28 cellular contexts compared by ENCODE assay signal in the genomic region with DNA sequence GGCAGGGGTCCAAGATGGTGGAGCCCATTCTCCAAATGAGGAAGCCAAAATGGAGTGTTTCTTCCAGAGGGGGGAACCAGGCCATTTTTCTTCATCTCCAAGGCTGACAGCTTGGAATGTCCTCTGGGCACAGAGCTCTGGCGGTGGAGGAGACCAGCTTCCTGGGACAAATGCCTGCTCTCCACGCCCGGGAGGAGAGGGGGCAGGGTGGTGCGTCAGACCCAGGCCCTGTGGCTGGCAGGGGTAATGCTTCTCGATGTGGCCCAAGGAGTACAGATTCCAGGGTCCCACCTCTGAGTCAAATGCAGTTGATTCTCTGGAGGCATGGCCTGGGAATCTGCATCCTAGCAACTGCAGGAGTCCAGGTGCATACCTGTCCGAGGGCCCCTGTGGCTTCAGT. TPM values are rescaled to one million over a fixed set of nuclear protein-coding genes. Genes with fewer than 3 reads are reported as not detected.
"Had no signal": no experiment of that assay in that cellular context is flagged by ENCODE, and none has a peak within 500 bp of the region (broad histone marks: within the 10 kb centered on the region; RNA-seq: fewer than 3 reads in every experiment).

No MANE protein-coding gene starts in this region.

- H3K4me3 Mint-ChIP-seq: activated CD4-positive, alpha-beta T cell treated with anti-CD3 and anti-CD28 coated beads, Interleukin-2, amount 10 ng/mL, durations not matched to agents 7 days and 5 days; activated CD8-positive, alpha-beta T cell treated with anti-CD3 and anti-CD28 coated beads, Interleukin-2, amount 10 ng/mL, durations not matched to agents 7 days and 5 days; activated naive CD8-positive, alpha-beta T cell treated with anti-CD3 and anti-CD28 coated beads, Interleukin-2, amount 50 U/mL, for 24 hours; activated T-helper 1 cell treated with anti-CD3 and anti-CD28 coated beads, Interleukin-12 subunit alpha, Interleukin-12 subunit beta, Interleukin-2, Interleukin-4 antibody, amounts not matched to agents 30 ng/mL and 10 ng/mL and 1 ng/mL, durations not matched to agents 14 hours and 24 hours and 36 hours; central memory CD8-positive, alpha-beta T cell; naive thymus-derived CD8-positive, alpha-beta T cell; neural progenitor cell; T-cell; T-helper 2 cell treated with Interferon-gamma antibody and Interleukin-4, amounts not matched to agents 5 μg/mL and 100 μg/mL, for 36 hours had no signal

- ATAC-seq: activated CD8-positive, alpha-beta T cell treated with anti-CD3 and anti-CD28 coated beads, Interleukin-2, amount 10 ng/mL, durations not matched to agents 7 days and 5 days; activated naive CD8-positive, alpha-beta T cell treated with anti-CD3 and anti-CD28 coated beads, Interleukin-2, amount 50 U/mL, for 24 hours; foreskin keratinocyte; left colon; lower lobe of right lung; naive thymus-derived CD8-positive, alpha-beta T cell; psoas muscle; right lobe of liver; stimulated activated naive CD8-positive, alpha-beta T cell treated with anti-CD3 and anti-CD28 coated beads, Interleukin-15, Interleukin-2, amounts not matched to agents 100 U/mL and 50 U/mL, for 24 hours; T-cell had no signal

- H3K27ac ChIP-seq: foreskin keratinocyte, lower lobe of right lung, neural progenitor cell, psoas muscle, right lobe of liver, transverse colon, WERI-Rb-1 had no signal

- H3K9me3 Mint-ChIP-seq: activated CD4-positive, alpha-beta T cell treated with anti-CD3 and anti-CD28 coated beads, Interleukin-2, amount 10 ng/mL, durations not matched to agents 7 days and 5 days had no signal

- H3K9me3 ChIP-seq: lower lobe of right lung, psoas muscle, right lobe of liver had no signal

- H3K4me1 Mint-ChIP-seq: activated CD4-positive, alpha-beta T cell treated with anti-CD3 and anti-CD28 coated beads, Interleukin-2, amount 10 ng/mL, durations not matched to agents 7 days and 5 days; activated naive CD8-positive, alpha-beta T cell treated with anti-CD3 and anti-CD28 coated beads, Interleukin-2, amount 50 U/mL, for 24 hours; central memory CD8-positive, alpha-beta T cell had no signal

- H3K9ac ChIP-seq: neural progenitor cell had no signal

- H3K4me1 ChIP-seq: foreskin keratinocyte, lower lobe of right lung, psoas muscle, right lobe of liver, transverse colon had no signal

- H3K36me3 ChIP-seq: lower lobe of right lung, neural progenitor cell, right lobe of liver, transverse colon, WERI-Rb-1 had no signal

- H3K4me2 ChIP-seq: neural progenitor cell had no signal

- FAIRE-seq: astrocyte, colon, small intestine, urothelium cell line had no signal

- DNase-seq: activated CD4-positive, alpha-beta T cell treated with anti-CD3 and anti-CD28 coated beads, Interleukin-2, amount 10 ng/mL, durations not matched to agents 7 days and 5 days; activated CD4-positive, CD25-positive, alpha-beta regulatory T cell treated with anti-CD3 and anti-CD28 coated beads, Interleukin-2, amount 50 U/mL, for 72 hours; activated CD8-positive, alpha-beta T cell treated with anti-CD3 and anti-CD28 coated beads, Interleukin-2, amount 10 ng/mL, durations not matched to agents 7 days and 5 days; activated gamma-delta T cell; activated naive CD4-positive, alpha-beta T cell treated with anti-CD3 and anti-CD28 coated beads, Interleukin-2, amount 50 U/mL, for 16 hours; activated naive CD8-positive, alpha-beta T cell treated with anti-CD3 and anti-CD28 coated beads, Interleukin-2, amount 50 U/mL, for 24 hours; effector memory CD4-positive, alpha-beta T cell; foreskin keratinocyte; glutamatergic neuron; islet precursor cell; left colon; lower lobe of right lung; naive thymus-derived CD8-positive, alpha-beta T cell; psoas muscle; right lobe of liver; small intestine; stimulated activated CD4-positive, alpha-beta T cell treated with anti-CD3 and anti-CD28 coated beads, Interleukin-2, amount 100 ng/mL, for 24 hours; stimulated activated naive CD8-positive, alpha-beta T cell treated with anti-CD3 and anti-CD28 coated beads, Interleukin-15, Interleukin-2, amounts not matched to agents 100 U/mL and 50 U/mL, for 24 hours; T-cell; transverse colon; WERI-Rb-1 had no signal

- H3K4me3 ChIP-seq: lower lobe of right lung, neural progenitor cell, psoas muscle, right lobe of liver, transverse colon had no signal

- H3K27ac Mint-ChIP-seq: activated CD4-positive, alpha-beta T cell treated with anti-CD3 and anti-CD28 coated beads, Interleukin-2, amount 10 ng/mL, durations not matched to agents 7 days and 5 days; activated CD8-positive, alpha-beta T cell treated with anti-CD3 and anti-CD28 coated beads, Interleukin-2, amount 10 ng/mL, durations not matched to agents 7 days and 5 days; activated naive CD8-positive, alpha-beta T cell treated with anti-CD3 and anti-CD28 coated beads, Interleukin-2, amount 50 U/mL, for 24 hours; activated T-helper 1 cell treated with anti-CD3 and anti-CD28 coated beads, Interleukin-12 subunit alpha, Interleukin-12 subunit beta, Interleukin-2, Interleukin-4 antibody, amounts not matched to agents 30 ng/mL and 10 ng/mL and 1 ng/mL, durations not matched to agents 14 hours and 24 hours and 36 hours; naive thymus-derived CD8-positive, alpha-beta T cell; neural progenitor cell; T-cell; T-helper 2 cell treated with Interferon-gamma antibody and Interleukin-4, amounts not matched to agents 5 μg/mL and 100 μg/mL, for 36 hours had no signal

- H3K27me3 ChIP-seq: right lobe of liver had no signal

RNA-seq across cellular contexts. Expression of a gene that starts 44.6 kb away (rescaled TPM):
- total RNA-seq: activated CD4-positive, alpha-beta T cell treated with anti-CD3 and anti-CD28 coated beads, Interleukin-2, amount 10 ng/mL, durations not matched to agents 7 days and 5 days; activated CD8-positive, alpha-beta T cell treated with anti-CD3 and anti-CD28 coated beads, Interleukin-2, amount 10 ng/mL, durations not matched to agents 7 days and 5 days; activated T-helper 1 cell treated with anti-CD3 and anti-CD28 coated beads, Interleukin-12 subunit alpha, Interleukin-12 subunit beta, Interleukin-2, Interleukin-4 antibody, amounts not matched to agents 30 ng/mL and 10 ng/mL and 1 ng/mL, durations not matched to agents 14 hours and 24 hours and 36 hours; naive thymus-derived CD8-positive, alpha-beta T cell had no signal
